In genomic region chr19:43751466-43752220, GRCh38 we compare ENCODE assay signal across 8 cellular contexts. TPM values are rescaled to one million over a fixed set of nuclear protein-coding genes. Genes with fewer than 3 reads are reported as not detected.
DNase-seq lines count a peak whose midpoint lies in the region; ATAC-seq lines count a peak whose summit lies in the region.
"Had no signal": no experiment of that assay in that cellular context is flagged by ENCODE, and none has a peak within 500 bp of the region (broad histone marks: within the 10 kb centered on the region; RNA-seq: fewer than 3 reads in every experiment).

No MANE protein-coding gene starts in this region.

- peak overlapping the region; percentile 7 for H3K4me3 Mint-ChIP-seq in activated T-cell treated with anti-CD3 and anti-CD28 coated beads, Interleukin-2, amount 50 U/mL, for 4 hours
- no peak overlapping the region for H3K4me3 Mint-ChIP-seq in activated naive CD8-positive, alpha-beta T cell treated with anti-CD3 and anti-CD28 coated beads, Interleukin-2, amount 10 ng/mL, durations not matched to agents 7 days and 5 days

- ATAC-seq in activated T-cell treated with anti-CD3 and anti-CD28 coated beads, Interleukin-2, amount 50 U/mL, for 4 hours: no peak
- ATAC-seq in activated naive CD8-positive, alpha-beta T cell treated with anti-CD3 and anti-CD28 coated beads, Interleukin-2, amount 10 ng/mL, durations not matched to agents 7 days and 5 days (ENCODE audit: low read depth): no peak

- H3K9me3 ChIP-seq in skeletal muscle tissue (ENCODE audit: control insufficient read depth in 3 of 3, low read length in 3 of 3): no peaks in the 10 kb centered on the region

- H3K27me3 ChIP-seq in skeletal muscle tissue (ENCODE audit: control insufficient read depth in 3 of 3, insufficient read depth in 3 of 3, low read length in 3 of 3): no peaks in the 10 kb centered on the region

- peaks cover 59% of the 10 kb centered on the region for H3K4me1 Mint-ChIP-seq in activated T-cell treated with anti-CD3 and anti-CD28 coated beads, Interleukin-2, amount 50 U/mL, for 4 hours (ENCODE audit: low read depth)
- H3K4me1 Mint-ChIP-seq in activated naive CD8-positive, alpha-beta T cell treated with anti-CD3 and anti-CD28 coated beads, Interleukin-2, amount 10 ng/mL, durations not matched to agents 7 days and 5 days: peaks cover 36% of the 10 kb centered on the region

- POLR2A ChIA-PET in activated naive CD8-positive, alpha-beta T cell treated with anti-CD3 and anti-CD28 coated beads, Interleukin-2, amount 10 ng/mL, durations not matched to agents 7 days and 5 days (lab: Charles Lee): interaction anchor here (1.1 to 8.2 kb wide), 2 partner anchors 14 to 83 kb away, joined by 6 to 111 read pairs; no protein-coding TSS in a partner anchor

- H3K9ac ChIP-seq in skeletal muscle tissue (ENCODE audit: low read depth in 1 of 3, low read length in 3 of 3): no peak overlapping the region

- no peak for DNase-seq in activated T-cell treated with anti-CD3 and anti-CD28 coated beads, Interleukin-2, amount 50 U/mL, for 4 hours
- no peak for DNase-seq in activated T-cell treated with anti-CD3 and anti-CD28 coated beads, Interleukin-2, amount 50 U/mL, for 1 hour
- DNase-seq in activated naive CD8-positive, alpha-beta T cell treated with anti-CD3 and anti-CD28 coated beads, Interleukin-2, amount 10 ng/mL, durations not matched to agents 7 days and 5 days: no peak
- DNase-seq in KG1 (lab: John Stamatoyannopoulos, UW) (no peak), hepatic stellate cell (ENCODE audit: low spot score) (no peak)
- DNase-seq: NCI-H345, nucleus accumbens had no signal

- peak overlapping the region; percentile 27 for H3K27ac ChIP-seq in skeletal muscle tissue (ENCODE audit: low read depth, low read length)

- H3K36me3 ChIP-seq in skeletal muscle tissue (ENCODE audit: control insufficient read depth in 3 of 3, insufficient read depth in 3 of 3, low read length in 3 of 3): peaks cover 30 to 45% (median 34%) of the 10 kb centered on the region in 3 donors

- peaks cover 34% of the 10 kb centered on the region for H3K36me3 Mint-ChIP-seq in activated T-cell treated with anti-CD3 and anti-CD28 coated beads, Interleukin-2, amount 50 U/mL, for 4 hours (ENCODE audit: insufficient read depth)
- H3K36me3 Mint-ChIP-seq in activated naive CD8-positive, alpha-beta T cell treated with anti-CD3 and anti-CD28 coated beads, Interleukin-2, amount 10 ng/mL, durations not matched to agents 7 days and 5 days: peaks cover 34% of the 10 kb centered on the region

- H3K4me3 ChIP-seq in skeletal muscle tissue (ENCODE audit: low read length in 3 of 3): no peak overlapping the region

- H3K27ac Mint-ChIP-seq in activated naive CD8-positive, alpha-beta T cell treated with anti-CD3 and anti-CD28 coated beads, Interleukin-2, amount 10 ng/mL, durations not matched to agents 7 days and 5 days: peak overlapping the region; percentile 11

- no peaks in the 10 kb centered on the region for H3K27me3 Mint-ChIP-seq in activated T-cell treated with anti-CD3 and anti-CD28 coated beads, Interleukin-2, amount 50 U/mL, for 4 hours (ENCODE audit: low read depth)
- H3K27me3 Mint-ChIP-seq in activated naive CD8-positive, alpha-beta T cell treated with anti-CD3 and anti-CD28 coated beads, Interleukin-2, amount 10 ng/mL, durations not matched to agents 7 days and 5 days: no peaks in the 10 kb centered on the region

- H3K9me3 Mint-ChIP-seq in activated T-cell treated with anti-CD3 and anti-CD28 coated beads, Interleukin-2, amount 50 U/mL, for 4 hours: no peaks in the 10 kb centered on the region
- no peaks in the 10 kb centered on the region for H3K9me3 Mint-ChIP-seq in activated naive CD8-positive, alpha-beta T cell treated with anti-CD3 and anti-CD28 coated beads, Interleukin-2, amount 10 ng/mL, durations not matched to agents 7 days and 5 days

- H3K4me1 ChIP-seq in skeletal muscle tissue (ENCODE audit: control insufficient read depth in 3 of 3, insufficient read depth in 3 of 3, low read length in 3 of 3): peaks cover 17 to 20% (median 18%) of the 10 kb centered on the region in 3 donors

RNA-seq across cellular contexts. Expression of gene SMG9, which starts 3.1 kb away (rescaled TPM):
- 100 to 1,000 TPM; 102 to 114 (median 109) TPM for total RNA-seq in activated T-cell treated with anti-CD3 and anti-CD28 coated beads, Interleukin-2, amount 50 U/mL, for 4 hours
- 10 to 100 TPM; 48.9 to 49.9 TPM for total RNA-seq in activated naive CD8-positive, alpha-beta T cell treated with anti-CD3 and anti-CD28 coated beads, Interleukin-2, amount 10 ng/mL, durations not matched to agents 7 days and 5 days
- total RNA-seq in skeletal muscle tissue: 6.3 TPM

RNA-seq across cellular contexts. Expression of gene KCNN4, which starts 29.1 kb away (rescaled TPM):
- 100 to 1,000 TPM in 1 of 3 donors, 10 to 100 TPM in 2; 90.6 to 123 (median 94.7) TPM for total RNA-seq in activated T-cell treated with anti-CD3 and anti-CD28 coated beads, Interleukin-2, amount 50 U/mL, for 4 hours
- total RNA-seq in activated naive CD8-positive, alpha-beta T cell treated with anti-CD3 and anti-CD28 coated beads, Interleukin-2, amount 10 ng/mL, durations not matched to agents 7 days and 5 days: 10 to 100 TPM; 38.3 to 45.4 TPM
- total RNA-seq in skeletal muscle tissue: 1.0 TPM

RNA-seq across cellular contexts. Expression of gene IRGC, which starts 35.8 kb away (rescaled TPM):
- not detected for total RNA-seq in activated T-cell treated with anti-CD3 and anti-CD28 coated beads, Interleukin-2, amount 50 U/mL, for 4 hours
- not detected for total RNA-seq in activated naive CD8-positive, alpha-beta T cell treated with anti-CD3 and anti-CD28 coated beads, Interleukin-2, amount 10 ng/mL, durations not matched to agents 7 days and 5 days
- total RNA-seq in skeletal muscle tissue: not detected

RNA-seq across cellular contexts. Expression of gene LYPD5, which starts 50.6 kb away (rescaled TPM):
- total RNA-seq in activated T-cell treated with anti-CD3 and anti-CD28 coated beads, Interleukin-2, amount 50 U/mL, for 4 hours: under 1 TPM in 2 of 3 donors, not detected in 1; 0.53 to 0.87 TPM
- 1 to 10 TPM; 1.9 to 2.0 TPM for total RNA-seq in activated naive CD8-positive, alpha-beta T cell treated with anti-CD3 and anti-CD28 coated beads, Interleukin-2, amount 10 ng/mL, durations not matched to agents 7 days and 5 days
- total RNA-seq in skeletal muscle tissue: not detected

Comparison
In these comparisons a context has a peak if more than half of its experiments do, and no peak if none do; other contexts are left out.
1. RNA of gene KCNN4, which starts 29.1 kb away (total RNA-seq): 90.6 to 123 TPM in activated T-cell treated with anti-CD3 and anti-CD28 coated beads, Interleukin-2, amount 50 U/mL, for 4 hours and 38.3 to 45.4 TPM in activated naive CD8-positive, alpha-beta T cell treated with anti-CD3 and anti-CD28 coated beads, Interleukin-2, amount 10 ng/mL, durations not matched to agents 7 days and 5 days; 1.0 TPM in skeletal muscle tissue (single experiment); every median in the first group is over 10 times any median in the second.